Comparison of ENCODE assay signal across 3 cellular contexts in the genomic region with DNA sequence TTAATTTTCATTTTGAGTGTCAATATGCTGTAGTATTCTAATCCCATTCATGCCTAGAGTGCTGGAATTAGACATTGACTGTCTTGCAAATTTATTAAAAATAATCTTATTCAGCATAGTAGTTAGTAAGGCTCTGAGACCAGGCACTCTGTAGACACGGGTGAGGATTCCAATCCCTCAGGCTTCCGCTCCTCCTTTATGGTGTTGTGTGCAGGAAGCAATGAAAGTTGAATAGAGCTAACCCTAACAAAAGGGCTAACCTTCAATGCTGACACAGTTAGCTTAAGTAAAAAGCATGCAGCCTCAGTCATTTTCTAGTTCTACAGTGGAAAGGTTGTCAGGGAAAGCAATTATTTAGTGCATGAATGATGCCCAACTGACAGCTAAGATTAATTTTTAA.
TF ChIP-seq lines count a peak whose summit lies in the region.

No MANE protein-coding gene starts in this region.

TF ChIP-seq in liver, 16 proteins besides CTCF, POLR2A, EP300 and RAD21 (continued from another document):
- TF ChIP-seq, protein P1, sequence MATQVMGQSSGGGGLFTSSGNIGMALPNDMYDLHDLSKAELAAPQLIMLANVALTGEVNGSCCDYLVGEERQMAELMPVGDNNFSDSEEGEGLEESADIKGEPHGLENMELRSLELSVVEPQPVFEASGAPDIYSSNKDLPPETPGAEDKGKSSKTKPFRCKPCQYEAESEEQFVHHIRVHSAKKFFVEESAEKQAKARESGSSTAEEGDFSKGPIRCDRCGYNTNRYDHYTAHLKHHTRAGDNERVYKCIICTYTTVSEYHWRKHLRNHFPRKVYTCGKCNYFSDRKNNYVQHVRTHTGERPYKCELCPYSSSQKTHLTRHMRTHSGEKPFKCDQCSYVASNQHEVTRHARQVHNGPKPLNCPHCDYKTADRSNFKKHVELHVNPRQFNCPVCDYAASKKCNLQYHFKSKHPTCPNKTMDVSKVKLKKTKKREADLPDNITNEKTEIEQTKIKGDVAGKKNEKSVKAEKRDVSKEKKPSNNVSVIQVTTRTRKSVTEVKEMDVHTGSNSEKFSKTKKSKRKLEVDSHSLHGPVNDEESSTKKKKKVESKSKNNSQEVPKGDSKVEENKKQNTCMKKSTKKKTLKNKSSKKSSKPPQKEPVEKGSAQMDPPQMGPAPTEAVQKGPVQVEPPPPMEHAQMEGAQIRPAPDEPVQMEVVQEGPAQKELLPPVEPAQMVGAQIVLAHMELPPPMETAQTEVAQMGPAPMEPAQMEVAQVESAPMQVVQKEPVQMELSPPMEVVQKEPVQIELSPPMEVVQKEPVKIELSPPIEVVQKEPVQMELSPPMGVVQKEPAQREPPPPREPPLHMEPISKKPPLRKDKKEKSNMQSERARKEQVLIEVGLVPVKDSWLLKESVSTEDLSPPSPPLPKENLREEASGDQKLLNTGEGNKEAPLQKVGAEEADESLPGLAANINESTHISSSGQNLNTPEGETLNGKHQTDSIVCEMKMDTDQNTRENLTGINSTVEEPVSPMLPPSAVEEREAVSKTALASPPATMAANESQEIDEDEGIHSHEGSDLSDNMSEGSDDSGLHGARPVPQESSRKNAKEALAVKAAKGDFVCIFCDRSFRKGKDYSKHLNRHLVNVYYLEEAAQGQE (IDR thresholded peaks at IDR 0.05), result no peak
- TF ChIP-seq HNF4G (IDR thresholded peaks at IDR 0.05), result no peak
- TF ChIP-seq YY1 (IDR thresholded peaks at IDR 0.05), result no peak

TF ChIP-seq in HepG2, 621 proteins besides CTCF, POLR2A, EP300 and RAD21 (continued from another document):
- TF ChIP-seq CBFB (CRISPR knock-in tag; IDR thresholded peaks at IDR 0.05) (no peak), NFE2L1 (CRISPR knock-in tag; IDR thresholded peaks at IDR 0.05; ENCODE audit: borderline replicate concordance) (no peak), ZNF709 (CRISPR knock-in tag; IDR thresholded peaks at IDR 0.05) (no peak), ZNF180 (CRISPR knock-in tag; IDR thresholded peaks at IDR 0.05; ENCODE audit: borderline replicate concordance, low read depth) (no peak), ZBTB1 (CRISPR knock-in tag; IDR thresholded peaks at IDR 0.05; ENCODE audit: borderline replicate concordance) (no peak), ZBTB8A (CRISPR knock-in tag; IDR thresholded peaks at IDR 0.05; ENCODE audit: borderline replicate concordance, low read depth) (no peak), NCOA2 (CRISPR knock-in tag; IDR thresholded peaks at IDR 0.05) (no peak), ZNF432 (CRISPR knock-in tag; IDR thresholded peaks at IDR 0.05; ENCODE audit: borderline replicate concordance) (no peak), PHF5A (CRISPR knock-in tag; IDR thresholded peaks at IDR 0.05; ENCODE audit: low read depth, unreplicated experiment) (no peak)
- TF ChIP-seq, protein P2, sequence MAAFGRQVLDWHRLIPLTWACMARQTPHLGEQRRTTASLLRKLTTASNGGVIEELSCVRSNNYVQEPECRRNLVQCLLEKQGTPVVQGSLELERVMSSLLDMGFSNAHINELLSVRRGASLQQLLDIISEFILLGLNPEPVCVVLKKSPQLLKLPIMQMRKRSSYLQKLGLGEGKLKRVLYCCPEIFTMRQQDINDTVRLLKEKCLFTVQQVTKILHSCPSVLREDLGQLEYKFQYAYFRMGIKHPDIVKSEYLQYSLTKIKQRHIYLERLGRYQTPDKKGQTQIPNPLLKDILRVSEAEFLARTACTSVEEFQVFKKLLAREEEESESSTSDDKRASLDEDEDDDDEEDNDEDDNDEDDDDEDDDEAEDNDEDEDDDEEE (CRISPR knock-in tag; IDR thresholded peaks at IDR 0.05), result no peak

TF ChIP-seq in GM12878, 131 proteins besides CTCF, POLR2A, EP300 and RAD21:
- TF ChIP-seq, protein P3, sequence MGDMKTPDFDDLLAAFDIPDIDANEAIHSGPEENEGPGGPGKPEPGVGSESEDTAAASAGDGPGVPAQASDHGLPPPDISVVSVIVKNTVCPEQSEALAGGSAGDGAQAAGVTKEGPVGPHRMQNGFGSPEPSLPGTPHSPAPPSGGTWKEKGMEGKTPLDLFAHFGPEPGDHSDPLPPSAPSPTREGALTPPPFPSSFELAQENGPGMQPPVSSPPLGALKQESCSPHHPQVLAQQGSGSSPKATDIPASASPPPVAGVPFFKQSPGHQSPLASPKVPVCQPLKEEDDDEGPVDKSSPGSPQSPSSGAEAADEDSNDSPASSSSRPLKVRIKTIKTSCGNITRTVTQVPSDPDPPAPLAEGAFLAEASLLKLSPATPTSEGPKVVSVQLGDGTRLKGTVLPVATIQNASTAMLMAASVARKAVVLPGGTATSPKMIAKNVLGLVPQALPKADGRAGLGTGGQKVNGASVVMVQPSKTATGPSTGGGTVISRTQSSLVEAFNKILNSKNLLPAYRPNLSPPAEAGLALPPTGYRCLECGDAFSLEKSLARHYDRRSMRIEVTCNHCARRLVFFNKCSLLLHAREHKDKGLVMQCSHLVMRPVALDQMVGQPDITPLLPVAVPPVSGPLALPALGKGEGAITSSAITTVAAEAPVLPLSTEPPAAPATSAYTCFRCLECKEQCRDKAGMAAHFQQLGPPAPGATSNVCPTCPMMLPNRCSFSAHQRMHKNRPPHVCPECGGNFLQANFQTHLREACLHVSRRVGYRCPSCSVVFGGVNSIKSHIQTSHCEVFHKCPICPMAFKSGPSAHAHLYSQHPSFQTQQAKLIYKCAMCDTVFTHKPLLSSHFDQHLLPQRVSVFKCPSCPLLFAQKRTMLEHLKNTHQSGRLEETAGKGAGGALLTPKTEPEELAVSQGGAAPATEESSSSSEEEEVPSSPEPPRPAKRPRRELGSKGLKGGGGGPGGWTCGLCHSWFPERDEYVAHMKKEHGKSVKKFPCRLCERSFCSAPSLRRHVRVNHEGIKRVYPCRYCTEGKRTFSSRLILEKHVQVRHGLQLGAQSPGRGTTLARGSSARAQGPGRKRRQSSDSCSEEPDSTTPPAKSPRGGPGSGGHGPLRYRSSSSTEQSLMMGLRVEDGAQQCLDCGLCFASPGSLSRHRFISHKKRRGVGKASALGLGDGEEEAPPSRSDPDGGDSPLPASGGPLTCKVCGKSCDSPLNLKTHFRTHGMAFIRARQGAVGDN (IDR thresholded peaks at IDR 0.05), result 0 out of 2 replicates have a peak, but pooled peaks have one; percentile 29
- TF ChIP-seq WRNIP1 (IDR thresholded peaks at IDR 0.05; ENCODE audit: borderline replicate concordance, low read depth, low read length), result no peak
- TF ChIP-seq JUND (IDR thresholded peaks at IDR 0.05; ENCODE audit: low read depth, low read length), result no peak
- no peak for TF ChIP-seq SMC3 (IDR thresholded peaks at IDR 0.05; ENCODE audit: borderline replicate concordance, low read length)
